In the genomic region with DNA sequence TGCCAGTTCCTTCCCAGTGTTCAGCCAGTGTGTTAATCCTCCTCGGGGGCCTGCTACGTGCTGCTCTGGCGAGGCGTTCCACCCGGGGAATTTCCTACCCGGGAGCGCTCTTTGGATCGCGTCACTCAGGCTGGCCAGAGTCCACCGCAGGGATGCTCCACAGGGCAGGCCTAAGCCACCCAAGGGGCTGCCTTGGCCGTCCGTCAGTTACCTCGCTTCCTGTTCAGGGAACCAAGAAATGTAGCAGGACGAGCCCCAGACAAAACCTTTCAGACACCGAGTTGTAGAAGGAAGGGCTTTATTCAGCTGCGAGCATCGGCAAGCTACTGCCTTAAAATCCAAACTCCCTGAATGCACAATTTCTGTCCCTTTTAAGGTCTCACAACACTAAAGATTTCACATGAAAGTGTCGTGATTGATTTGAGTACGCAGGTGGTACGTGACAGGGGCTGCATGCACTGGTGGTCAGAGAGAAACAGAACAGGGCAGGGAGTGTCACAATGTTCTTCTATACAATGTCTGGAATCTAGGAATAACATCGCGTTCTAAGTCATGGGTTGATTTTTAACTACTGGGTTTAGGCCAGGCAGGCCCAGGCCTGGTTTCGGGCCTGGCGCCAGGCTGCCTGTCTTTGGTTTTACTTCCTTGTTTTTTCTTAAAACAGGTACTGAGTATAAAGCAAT, we compare ENCODE assay signal across 1 cellular context.
A peak's percentile ranks its signal among the peaks of the same experiment; 100 is the strongest.
TF ChIP-seq lines count a peak whose summit lies in the region.

No MANE protein-coding gene starts in this region.

TF ChIP-seq in HepG2, 621 proteins besides CTCF, POLR2A, EP300 and RAD21 (continued from another document and continues in another):
- TF ChIP-seq, protein P1, sequence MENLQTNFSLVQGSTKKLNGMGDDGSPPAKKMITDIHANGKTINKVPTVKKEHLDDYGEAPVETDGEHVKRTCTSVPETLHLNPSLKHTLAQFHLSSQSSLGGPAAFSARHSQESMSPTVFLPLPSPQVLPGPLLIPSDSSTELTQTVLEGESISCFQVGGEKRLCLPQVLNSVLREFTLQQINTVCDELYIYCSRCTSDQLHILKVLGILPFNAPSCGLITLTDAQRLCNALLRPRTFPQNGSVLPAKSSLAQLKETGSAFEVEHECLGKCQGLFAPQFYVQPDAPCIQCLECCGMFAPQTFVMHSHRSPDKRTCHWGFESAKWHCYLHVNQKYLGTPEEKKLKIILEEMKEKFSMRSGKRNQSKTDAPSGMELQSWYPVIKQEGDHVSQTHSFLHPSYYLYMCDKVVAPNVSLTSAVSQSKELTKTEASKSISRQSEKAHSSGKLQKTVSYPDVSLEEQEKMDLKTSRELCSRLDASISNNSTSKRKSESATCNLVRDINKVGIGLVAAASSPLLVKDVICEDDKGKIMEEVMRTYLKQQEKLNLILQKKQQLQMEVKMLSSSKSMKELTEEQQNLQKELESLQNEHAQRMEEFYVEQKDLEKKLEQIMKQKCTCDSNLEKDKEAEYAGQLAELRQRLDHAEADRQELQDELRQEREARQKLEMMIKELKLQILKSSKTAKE (CRISPR knock-in tag; IDR thresholded peaks at IDR 0.05; ENCODE audit: borderline replicate concordance) = peak; percentile 56; the same call in 1 of the 2 replicates
- TF ChIP-seq CCAR2 (optimal IDR thresholded peaks at IDR 0.05; ENCODE audit: low read depth, low read length) (no peak), MAFF (IDR thresholded peaks at IDR 0.05; ENCODE audit: low read depth, low read length) (no peak), JUND (CRISPR knock-in tag; IDR thresholded peaks at IDR 0.05) (no peak), CBX1 (IDR thresholded peaks at IDR 0.05; ENCODE audit: low read depth) (no peak), SALL2 (CRISPR knock-in tag; IDR thresholded peaks at IDR 0.05) (no peak), CC2D1A (CRISPR knock-in tag; IDR thresholded peaks at IDR 0.05) (no peak), SP2 (CRISPR knock-in tag; IDR thresholded peaks at IDR 0.05) (0 out of 2 replicates have a peak, but pooled peaks have one; percentile 13), ZNF136 (CRISPR knock-in tag; IDR thresholded peaks at IDR 0.05; ENCODE audit: low read depth) (no peak), POLR2G (IDR thresholded peaks at IDR 0.05; ENCODE audit: low read depth, low read length) (peak; percentile 86), SOX13 (IDR thresholded peaks at IDR 0.05) (peak; percentile 17; the same call in 1 of the 2 replicates), SOX13 (CRISPR knock-in tag; conservative IDR thresholded peaks at IDR 0.05 in 1 of 2, IDR thresholded peaks at IDR 0.05 in 1 of 2) (peak in 1 of 2 experiments; percentile 14; a peak in 1 of 4 replicates), ZNF572 (CRISPR knock-in tag; IDR thresholded peaks at IDR 0.05) (no peak), YEATS2 (CRISPR knock-in tag; IDR thresholded peaks at IDR 0.05; ENCODE audit: borderline replicate concordance) (peak; percentile 82), CBFB (CRISPR knock-in tag; IDR thresholded peaks at IDR 0.05) (no peak), ZSCAN12 (CRISPR knock-in tag; IDR thresholded peaks at IDR 0.05) (no peak), ZNF337 (CRISPR knock-in tag; IDR thresholded peaks at IDR 0.05; ENCODE audit: borderline replicate concordance, low read depth) (0 out of 2 replicates have a peak, but pooled peaks have one; percentile 19), ZNF44 (CRISPR knock-in tag; IDR thresholded peaks at IDR 0.05) (no peak), NFYC (CRISPR knock-in tag; IDR thresholded peaks at IDR 0.05) (peak; percentile 62), IRF2 (CRISPR knock-in tag; IDR thresholded peaks at IDR 0.05) (peak; percentile 88), ZNF367 (CRISPR knock-in tag; IDR thresholded peaks at IDR 0.05; ENCODE audit: borderline replicate concordance) (no peak), ZNF292 (CRISPR knock-in tag; IDR thresholded peaks at IDR 0.05; ENCODE audit: borderline replicate concordance, low read depth) (peak; percentile 62), CREM (IDR thresholded peaks at IDR 0.05) (peak; percentile 66), CREM (CRISPR knock-in tag; IDR thresholded peaks at IDR 0.05) (no peak), RELA (CRISPR knock-in tag; IDR thresholded peaks at IDR 0.05) (no peak), SALL1 (CRISPR knock-in tag; IDR thresholded peaks at IDR 0.05) (peak; percentile 90), RBAK (CRISPR knock-in tag; IDR thresholded peaks at IDR 0.05) (no peak; the same call in 1 of the 2 replicates), XRCC5 (optimal IDR thresholded peaks at IDR 0.05; ENCODE audit: low read length) (peak; percentile 21), ZNF225 (CRISPR knock-in tag; IDR thresholded peaks at IDR 0.05) (peak; percentile 68; the same call in 1 of the 2 replicates), ZNF263 (CRISPR knock-in tag; IDR thresholded peaks at IDR 0.05) (peak; percentile 30; the same call in 1 of the 2 replicates), ZNF160 (CRISPR knock-in tag; IDR thresholded peaks at IDR 0.05) (0 out of 2 replicates have a peak, but pooled peaks have one; percentile 64)
- TF ChIP-seq, protein P2, sequence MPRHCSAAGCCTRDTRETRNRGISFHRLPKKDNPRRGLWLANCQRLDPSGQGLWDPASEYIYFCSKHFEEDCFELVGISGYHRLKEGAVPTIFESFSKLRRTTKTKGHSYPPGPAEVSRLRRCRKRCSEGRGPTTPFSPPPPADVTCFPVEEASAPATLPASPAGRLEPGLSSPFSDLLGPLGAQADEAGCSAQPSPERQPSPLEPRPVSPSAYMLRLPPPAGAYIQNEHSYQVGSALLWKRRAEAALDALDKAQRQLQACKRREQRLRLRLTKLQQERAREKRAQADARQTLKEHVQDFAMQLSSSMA (CRISPR knock-in tag; IDR thresholded peaks at IDR 0.05) = no peak
- TF ChIP-seq, protein P3, sequence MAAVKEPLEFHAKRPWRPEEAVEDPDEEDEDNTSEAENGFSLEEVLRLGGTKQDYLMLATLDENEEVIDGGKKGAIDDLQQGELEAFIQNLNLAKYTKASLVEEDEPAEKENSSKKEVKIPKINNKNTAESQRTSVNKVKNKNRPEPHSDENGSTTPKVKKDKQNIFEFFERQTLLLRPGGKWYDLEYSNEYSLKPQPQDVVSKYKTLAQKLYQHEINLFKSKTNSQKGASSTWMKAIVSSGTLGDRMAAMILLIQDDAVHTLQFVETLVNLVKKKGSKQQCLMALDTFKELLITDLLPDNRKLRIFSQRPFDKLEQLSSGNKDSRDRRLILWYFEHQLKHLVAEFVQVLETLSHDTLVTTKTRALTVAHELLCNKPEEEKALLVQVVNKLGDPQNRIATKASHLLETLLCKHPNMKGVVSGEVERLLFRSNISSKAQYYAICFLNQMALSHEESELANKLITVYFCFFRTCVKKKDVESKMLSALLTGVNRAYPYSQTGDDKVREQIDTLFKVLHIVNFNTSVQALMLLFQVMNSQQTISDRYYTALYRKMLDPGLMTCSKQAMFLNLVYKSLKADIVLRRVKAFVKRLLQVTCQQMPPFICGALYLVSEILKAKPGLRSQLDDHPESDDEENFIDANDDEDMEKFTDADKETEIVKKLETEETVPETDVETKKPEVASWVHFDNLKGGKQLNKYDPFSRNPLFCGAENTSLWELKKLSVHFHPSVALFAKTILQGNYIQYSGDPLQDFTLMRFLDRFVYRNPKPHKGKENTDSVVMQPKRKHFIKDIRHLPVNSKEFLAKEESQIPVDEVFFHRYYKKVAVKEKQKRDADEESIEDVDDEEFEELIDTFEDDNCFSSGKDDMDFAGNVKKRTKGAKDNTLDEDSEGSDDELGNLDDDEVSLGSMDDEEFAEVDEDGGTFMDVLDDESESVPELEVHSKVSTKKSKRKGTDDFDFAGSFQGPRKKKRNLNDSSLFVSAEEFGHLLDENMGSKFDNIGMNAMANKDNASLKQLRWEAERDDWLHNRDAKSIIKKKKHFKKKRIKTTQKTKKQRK (IDR thresholded peaks at IDR 0.05; ENCODE audit: low read length) = no peak
- TF ChIP-seq, protein P4, sequence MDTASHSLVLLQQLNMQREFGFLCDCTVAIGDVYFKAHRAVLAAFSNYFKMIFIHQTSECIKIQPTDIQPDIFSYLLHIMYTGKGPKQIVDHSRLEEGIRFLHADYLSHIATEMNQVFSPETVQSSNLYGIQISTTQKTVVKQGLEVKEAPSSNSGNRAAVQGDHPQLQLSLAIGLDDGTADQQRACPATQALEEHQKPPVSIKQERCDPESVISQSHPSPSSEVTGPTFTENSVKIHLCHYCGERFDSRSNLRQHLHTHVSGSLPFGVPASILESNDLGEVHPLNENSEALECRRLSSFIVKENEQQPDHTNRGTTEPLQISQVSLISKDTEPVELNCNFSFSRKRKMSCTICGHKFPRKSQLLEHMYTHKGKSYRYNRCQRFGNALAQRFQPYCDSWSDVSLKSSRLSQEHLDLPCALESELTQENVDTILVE (CRISPR knock-in tag; IDR thresholded peaks at IDR 0.05) = peak; percentile 38; the same call in 1 of the 2 replicates
- TF ChIP-seq, protein P5, sequence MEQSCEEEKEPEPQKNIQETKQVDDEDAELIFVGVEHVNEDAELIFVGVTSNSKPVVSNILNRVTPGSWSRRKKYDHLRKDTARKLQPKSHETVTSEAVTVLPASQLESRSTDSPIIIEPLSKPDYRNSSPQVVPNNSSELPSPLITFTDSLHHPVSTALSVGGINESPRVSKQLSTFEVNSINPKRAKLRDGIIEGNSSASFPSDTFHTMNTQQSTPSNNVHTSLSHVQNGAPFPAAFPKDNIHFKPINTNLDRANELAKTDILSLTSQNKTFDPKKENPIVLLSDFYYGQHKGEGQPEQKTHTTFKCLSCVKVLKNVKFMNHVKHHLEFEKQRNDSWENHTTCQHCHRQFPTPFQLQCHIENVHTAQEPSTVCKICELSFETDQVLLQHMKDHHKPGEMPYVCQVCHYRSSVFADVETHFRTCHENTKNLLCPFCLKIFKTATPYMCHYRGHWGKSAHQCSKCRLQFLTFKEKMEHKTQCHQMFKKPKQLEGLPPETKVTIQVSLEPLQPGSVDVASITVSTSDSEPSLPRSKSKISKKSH (CRISPR knock-in tag; IDR thresholded peaks at IDR 0.05; ENCODE audit: borderline replicate concordance) = peak; percentile 73; the same call in 1 of the 2 replicates
- TF ChIP-seq, protein P6, sequence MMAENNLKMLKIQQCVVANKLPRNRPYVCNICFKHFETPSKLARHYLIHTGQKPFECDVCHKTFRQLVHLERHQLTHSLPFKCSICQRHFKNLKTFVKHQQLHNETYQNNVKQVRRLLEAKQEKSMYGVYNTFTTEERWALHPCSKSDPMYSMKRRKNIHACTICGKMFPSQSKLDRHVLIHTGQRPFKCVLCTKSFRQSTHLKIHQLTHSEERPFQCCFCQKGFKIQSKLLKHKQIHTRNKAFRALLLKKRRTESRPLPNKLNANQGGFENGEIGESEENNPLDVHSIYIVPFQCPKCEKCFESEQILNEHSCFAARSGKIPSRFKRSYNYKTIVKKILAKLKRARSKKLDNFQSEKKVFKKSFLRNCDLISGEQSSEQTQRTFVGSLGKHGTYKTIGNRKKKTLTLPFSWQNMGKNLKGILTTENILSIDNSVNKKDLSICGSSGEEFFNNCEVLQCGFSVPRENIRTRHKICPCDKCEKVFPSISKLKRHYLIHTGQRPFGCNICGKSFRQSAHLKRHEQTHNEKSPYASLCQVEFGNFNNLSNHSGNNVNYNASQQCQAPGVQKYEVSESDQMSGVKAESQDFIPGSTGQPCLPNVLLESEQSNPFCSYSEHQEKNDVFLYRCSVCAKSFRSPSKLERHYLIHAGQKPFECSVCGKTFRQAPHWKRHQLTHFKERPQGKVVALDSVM (CRISPR knock-in tag; IDR thresholded peaks at IDR 0.05) = no peak
- TF ChIP-seq, protein P7, sequence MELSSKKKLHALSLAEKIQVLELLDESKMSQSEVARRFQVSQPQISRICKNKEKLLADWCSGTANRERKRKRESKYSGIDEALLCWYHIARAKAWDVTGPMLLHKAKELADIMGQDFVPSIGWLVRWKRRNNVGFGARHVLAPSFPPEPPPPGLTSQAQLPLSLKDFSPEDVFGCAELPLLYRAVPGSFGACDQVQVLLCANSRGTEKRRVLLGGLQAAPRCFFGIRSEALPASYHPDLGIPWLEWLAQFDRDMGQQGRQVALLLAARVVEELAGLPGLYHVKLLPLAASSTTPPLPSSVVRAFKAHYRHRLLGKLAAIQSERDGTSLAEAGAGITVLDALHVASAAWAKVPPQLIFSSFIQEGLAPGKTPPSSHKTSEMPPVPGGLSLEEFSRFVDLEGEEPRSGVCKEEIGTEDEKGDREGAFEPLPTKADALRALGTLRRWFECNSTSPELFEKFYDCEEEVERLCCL (CRISPR knock-in tag; IDR thresholded peaks at IDR 0.05; ENCODE audit: borderline replicate concordance) = 0 out of 2 replicates have a peak, but pooled peaks have one; percentile 73
- TF ChIP-seq, protein P8, sequence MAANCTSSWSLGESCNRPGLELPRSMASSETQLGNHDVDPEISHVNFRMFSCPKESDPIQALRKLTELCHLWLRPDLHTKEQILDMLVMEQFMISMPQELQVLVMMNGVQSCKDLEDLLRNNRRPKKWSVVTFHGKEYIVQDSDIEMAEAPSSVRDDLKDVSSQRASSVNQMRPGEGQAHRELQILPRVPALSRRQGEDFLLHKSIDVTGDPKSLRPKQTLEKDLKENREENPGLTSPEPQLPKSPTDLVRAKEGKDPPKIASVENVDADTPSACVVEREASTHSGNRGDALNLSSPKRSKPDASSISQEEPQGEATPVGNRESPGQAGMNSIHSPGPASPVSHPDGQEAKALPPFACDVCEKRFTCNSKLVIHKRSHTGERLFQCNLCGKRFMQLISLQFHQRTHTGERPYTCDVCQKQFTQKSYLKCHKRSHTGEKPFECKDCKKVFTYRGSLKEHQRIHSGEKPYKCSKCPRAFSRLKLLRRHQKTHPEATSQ (CRISPR knock-in tag; IDR thresholded peaks at IDR 0.05; ENCODE audit: borderline replicate concordance) = peak; percentile 77; the same call in 1 of the 2 replicates
- TF ChIP-seq, protein P9, sequence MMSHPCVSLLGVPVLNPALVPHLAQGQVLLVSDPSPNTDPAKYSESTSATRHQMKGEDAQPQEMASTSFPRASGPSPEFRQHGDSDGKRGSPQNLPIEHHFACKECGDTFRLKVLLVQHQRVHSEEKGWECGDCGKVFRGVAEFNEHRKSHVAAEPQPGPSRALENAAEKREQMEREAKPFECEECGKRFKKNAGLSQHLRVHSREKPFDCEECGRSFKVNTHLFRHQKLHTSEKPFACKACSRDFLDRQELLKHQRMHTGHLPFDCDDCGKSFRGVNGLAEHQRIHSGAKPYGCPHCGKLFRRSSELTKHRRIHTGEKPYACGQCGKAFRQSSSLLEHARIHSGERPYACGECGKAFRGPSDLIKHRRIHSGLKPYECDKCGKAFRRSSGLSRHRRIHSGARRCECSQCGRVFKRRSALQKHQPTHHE (CRISPR knock-in tag; IDR thresholded peaks at IDR 0.05; ENCODE audit: borderline replicate concordance) = no peak
- TF ChIP-seq, protein P10, sequence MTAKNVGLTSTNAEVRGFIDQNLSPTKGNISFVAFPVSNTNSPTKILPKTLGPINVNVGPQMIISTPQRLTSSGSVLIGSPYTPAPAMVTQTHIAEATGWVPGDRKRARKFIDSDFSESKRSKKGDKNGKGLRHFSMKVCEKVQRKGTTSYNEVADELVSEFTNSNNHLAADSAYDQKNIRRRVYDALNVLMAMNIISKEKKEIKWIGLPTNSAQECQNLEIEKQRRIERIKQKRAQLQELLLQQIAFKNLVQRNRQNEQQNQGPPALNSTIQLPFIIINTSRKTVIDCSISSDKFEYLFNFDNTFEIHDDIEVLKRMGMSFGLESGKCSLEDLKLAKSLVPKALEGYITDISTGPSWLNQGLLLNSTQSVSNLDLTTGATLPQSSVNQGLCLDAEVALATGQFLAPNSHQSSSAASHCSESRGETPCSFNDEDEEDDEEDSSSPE (CRISPR knock-in tag; IDR thresholded peaks at IDR 0.05) = peak; percentile 57
- TF ChIP-seq, protein P11, sequence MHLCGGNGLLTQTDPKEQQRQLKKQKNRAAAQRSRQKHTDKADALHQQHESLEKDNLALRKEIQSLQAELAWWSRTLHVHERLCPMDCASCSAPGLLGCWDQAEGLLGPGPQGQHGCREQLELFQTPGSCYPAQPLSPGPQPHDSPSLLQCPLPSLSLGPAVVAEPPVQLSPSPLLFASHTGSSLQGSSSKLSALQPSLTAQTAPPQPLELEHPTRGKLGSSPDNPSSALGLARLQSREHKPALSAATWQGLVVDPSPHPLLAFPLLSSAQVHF (CRISPR knock-in tag; IDR thresholded peaks at IDR 0.05) = no peak
